Comparison of ENCODE assay signal across 21 cellular contexts in the genomic region with DNA sequence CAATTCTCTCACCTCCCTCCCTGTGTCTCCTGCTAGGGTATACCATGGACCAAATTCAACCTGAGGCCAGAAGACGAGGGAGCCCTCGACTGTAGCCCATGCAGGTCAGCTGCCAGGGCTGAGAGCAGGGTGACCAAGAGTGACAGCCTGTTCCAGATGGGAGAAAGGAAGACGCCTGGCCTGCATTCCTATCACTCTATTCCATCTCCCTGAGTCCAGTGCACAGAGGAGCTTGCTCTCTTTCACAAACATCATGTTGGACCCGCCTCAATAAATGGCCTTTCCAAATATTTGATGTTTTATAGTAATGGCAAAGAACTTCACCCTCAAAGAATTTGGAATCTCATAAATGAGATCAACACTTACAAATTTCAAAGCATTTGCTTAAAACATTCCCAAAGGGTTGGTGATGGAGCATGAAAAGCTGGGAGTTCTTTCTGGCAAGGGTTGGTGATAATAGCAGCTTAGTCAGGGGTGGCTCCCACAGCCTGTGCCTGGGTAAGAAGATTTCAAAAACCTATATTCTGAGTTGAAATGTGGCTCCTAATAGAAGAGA.
"Had no signal": no experiment of that assay in that cellular context is flagged by ENCODE, and none has a peak within 500 bp of the region (broad histone marks: within the 10 kb centered on the region; RNA-seq: fewer than 3 reads in every experiment).

No MANE protein-coding gene starts in this region.

- H3K27ac ChIP-seq: epithelial cell of prostate, esophagus muscularis mucosa, gastroesophageal sphincter, left lung, lower lobe of right lung, neural progenitor cell, ovary, testis, tibial nerve had no signal

- H3K9me3 ChIP-seq: esophagus muscularis mucosa, gastroesophageal sphincter, left lung, lower lobe of right lung, ovary, testis, tibial nerve had no signal

- H3K36me3 Mint-ChIP-seq: memory B cell; natural killer cell treated with Interleukin-12 subunit alpha and Interleukin-12 subunit beta and Interleukin-15 and Interleukin-18, amount 100 ng/mL, for 72 hours; neural progenitor cell; stimulated activated naive B cell treated with anti-CD40 and anti-IgM and Interleukin-4, amounts not matched to agents 10 μg/mL and 1 μg/mL and 100 μg/mL, for 72 hours had no signal

- H3K4me3 Mint-ChIP-seq: memory B cell; natural killer cell treated with Interleukin-12 subunit alpha and Interleukin-12 subunit beta and Interleukin-15 and Interleukin-18, amount 100 ng/mL, for 72 hours; neural progenitor cell; stimulated activated naive B cell treated with anti-CD40 and anti-IgM and Interleukin-4, amounts not matched to agents 10 μg/mL and 1 μg/mL and 100 μg/mL, for 72 hours; stimulated activated naive CD8-positive, alpha-beta T cell treated with anti-CD3 and anti-CD28 coated beads, Interleukin-15, amount 100 ng/mL, for 72 hours had no signal

- H3K36me3 ChIP-seq: esophagus muscularis mucosa, gastroesophageal sphincter, left lung, lower lobe of right lung, neural progenitor cell, ovary, tibial nerve had no signal

- H3K4me3 ChIP-seq: esophagus muscularis mucosa, gastroesophageal sphincter, left lung, lower lobe of right lung, neural progenitor cell, ovary, testis, tibial nerve had no signal

- H3K9ac ChIP-seq: neural progenitor cell had no signal

- H3K4me1 Mint-ChIP-seq: memory B cell; stimulated activated naive B cell treated with anti-CD40 and anti-IgM and Interleukin-4, amounts not matched to agents 10 μg/mL and 1 μg/mL and 100 μg/mL, for 72 hours; stimulated activated naive CD8-positive, alpha-beta T cell treated with anti-CD3 and anti-CD28 coated beads, Interleukin-15, amount 100 ng/mL, for 72 hours had no signal

- H3K9me3 Mint-ChIP-seq: memory B cell; natural killer cell treated with Interleukin-12 subunit alpha and Interleukin-12 subunit beta and Interleukin-15 and Interleukin-18, amount 100 ng/mL, for 72 hours; neural progenitor cell; stimulated activated naive B cell treated with anti-CD40 and anti-IgM and Interleukin-4, amounts not matched to agents 10 μg/mL and 1 μg/mL and 100 μg/mL, for 72 hours had no signal

- ATAC-seq: gastroesophageal sphincter; left lung; natural killer cell treated with Interleukin-12 subunit alpha and Interleukin-12 subunit beta and Interleukin-15 and Interleukin-18, amount 100 ng/mL, for 72 hours; right cardiac atrium; stimulated activated naive B cell treated with anti-CD40 and anti-IgM and Interleukin-4, amounts not matched to agents 10 μg/mL and 1 μg/mL and 100 μg/mL, for 72 hours; stimulated activated naive CD8-positive, alpha-beta T cell treated with anti-CD3 and anti-CD28 coated beads, Interleukin-15, amount 100 ng/mL, for 72 hours had no signal

- H3K4me1 ChIP-seq: esophagus muscularis mucosa, gastroesophageal sphincter, left lung, lower lobe of right lung, testis, tibial nerve had no signal

- H3K27ac Mint-ChIP-seq: memory B cell; natural killer cell treated with Interleukin-12 subunit alpha and Interleukin-12 subunit beta and Interleukin-15 and Interleukin-18, amount 100 ng/mL, for 72 hours; neural progenitor cell; stimulated activated naive B cell treated with anti-CD40 and anti-IgM and Interleukin-4, amounts not matched to agents 10 μg/mL and 1 μg/mL and 100 μg/mL, for 72 hours; stimulated activated naive CD8-positive, alpha-beta T cell treated with anti-CD3 and anti-CD28 coated beads, Interleukin-15, amount 100 ng/mL, for 72 hours had no signal

- H3K27me3 Mint-ChIP-seq: memory B cell; stimulated activated naive CD8-positive, alpha-beta T cell treated with anti-CD3 and anti-CD28 coated beads, Interleukin-15, amount 100 ng/mL, for 72 hours had no signal

- DNase-seq: effector memory CD4-positive, alpha-beta T cell; glutamatergic neuron; islet precursor cell; lower lobe of right lung; midbrain; nucleus accumbens; ovary; right cardiac atrium; stimulated activated CD4-positive, alpha-beta T cell treated with anti-CD3 and anti-CD28 coated beads, Interleukin-4, amount 100 ng/mL, for 1 hour; stimulated activated CD8-positive, alpha-beta memory T cell treated with anti-CD3 and anti-CD28 coated beads, Interleukin-4, amount 100 ng/mL, for 48 hours; stimulated activated naive B cell treated with anti-CD40 and anti-IgM and Interleukin-4, amounts not matched to agents 10 μg/mL and 1 μg/mL and 100 μg/mL, for 72 hours; stimulated activated naive CD8-positive, alpha-beta T cell treated with anti-CD3 and anti-CD28 coated beads, Interleukin-15, amount 100 ng/mL, for 72 hours; testis had no signal
